Comparison of ENCODE assay signal across 27 cellular contexts in genomic region chr16:74931445-74931844, GRCh38. TPM values are rescaled to one million over a fixed set of nuclear protein-coding genes. Genes with fewer than 3 reads are reported as not detected.
DNase-seq lines count a peak whose midpoint lies in the region; ATAC-seq, FAIRE-seq and TF ChIP-seq lines count a peak whose summit lies in the region.
"Had no signal": no experiment of that assay in that cellular context is flagged by ENCODE, and none has a peak within 500 bp of the region (broad histone marks: within the 10 kb centered on the region; RNA-seq: fewer than 3 reads in every experiment).

No MANE protein-coding gene starts in this region.

- TF ChIP-seq POLR2A in GM12878 (IDR thresholded peaks at IDR 0.05; ENCODE audit: low read depth, low read length) = no peak

- H2AFZ ChIP-seq in GM12878 (ENCODE audit: control insufficient read depth, low read depth, low read length) = no peak overlapping the region
- H2AFZ ChIP-seq: GM23248 had no signal

- H3K9me3 ChIP-seq in GM12878 (replicated peaks; ENCODE audit: control insufficient read depth, insufficient read depth, low read length) = no peaks in the 10 kb centered on the region
- H3K9me3 ChIP-seq: A549; BLaER1 treated with 17β-estradiol and CSF1 and Interleukin-3, amounts not matched to agents 10 nM and 100 nM; Peyer's patch had no signal

- WGBS in GM12878 (ENCODE audit: insufficient coverage, insufficient replicate concordance, low lambda C conversion rate, missing lambda C conversion rate) = 7% methylated on average over 3 of the region's 3 CpGs

- no peak overlapping the region for H3K9ac ChIP-seq in GM12878 (ENCODE audit: control insufficient read depth, insufficient read depth, low read length)
- H3K9ac ChIP-seq: BLaER1 treated with 17β-estradiol and CSF1 and Interleukin-3, amounts not matched to agents 10 nM and 100 nM; GM23248 had no signal

- H3K4me1 ChIP-seq in GM12878 (ENCODE audit: control insufficient read depth, insufficient read depth, low read length) = no peaks in the 10 kb centered on the region
- H3K4me1 ChIP-seq: A549, Peyer's patch had no signal

- no TSS peak for BruUV-seq in GM12878 (replicated peaks; lab: Mats Ljungman, UMichigan)

- FAIRE-seq in GM12878 (lab: Jason Lieb, UNC) = no peak
- FAIRE-seq: A549, GM12892, GM19239 had no signal

- CTCF ChIA-PET in GM12878 (lab: Yijun Ruan, JAX) = interaction anchor here (0.6 to 1.5 kb wide), 3 partner anchors 177 to 701 kb away, joined by 3 read pairs; no protein-coding TSS in a partner anchor

- no peak overlapping the region for H3K27ac ChIP-seq in GM12878 (ENCODE audit: control insufficient read depth, insufficient read depth)
- H3K27ac ChIP-seq: A549; BLaER1 treated with 17β-estradiol and CSF1 and Interleukin-3, amounts not matched to agents 10 nM and 100 nM; GM23248; Peyer's patch had no signal

- H3K4me3 ChIP-seq in GM12878 = no peak overlapping the region
- H3K4me3 ChIP-seq: A549; BLaER1 treated with 17β-estradiol and CSF1 and Interleukin-3, amounts not matched to agents 10 nM and 100 nM; GM23248; Peyer's patch had no signal

- no peaks in the 10 kb centered on the region for H3K79me2 ChIP-seq in GM12878 (ENCODE audit: control insufficient read depth, insufficient read depth, low read length)

- intact Hi-C loops in GM12878 (cut with micrococcal nuclease; ENCODE audit: unreplicated experiment) = no loop called here

- H3K36me3 ChIP-seq in GM12878 (ENCODE audit: control insufficient read depth in 2 of 2, insufficient read depth in 2 of 2, low read length in 1 of 2) = peaks cover 0 to 6% of the 10 kb centered on the region in 2 experiments; a peak in 2 of 4 replicates

- H3K4me2 ChIP-seq in GM12878 (ENCODE audit: control insufficient read depth, insufficient read depth) = no peak overlapping the region
- H3K4me2 ChIP-seq: A549; BLaER1 treated with 17β-estradiol and CSF1 and Interleukin-3, amounts not matched to agents 10 nM and 100 nM had no signal

- RAD21 ChIA-PET in GM12878 (lab: Charles Lee; ENCODE audit: unreplicated experiment) = interaction anchor here (0.8 to 2.5 kb wide), 2 partner anchors 39 to 180 kb away, joined by 3 to 12 read pairs; no protein-coding TSS in a partner anchor

- DNase-seq in GM12878 (ENCODE audit: low read depth, low spot score) = no peak
- no peak for DNase-seq in cerebellar nuclear complex (lab: John Stamatoyannopoulos, UW)
- no peak for DNase-seq in pons (ENCODE audit: low spot score)
- no peak for DNase-seq in NOMO-1 (lab: John Stamatoyannopoulos, UW; ENCODE audit: unreplicated experiment in 2 of 2)
- DNase-seq: AML-193; CD4-positive, alpha-beta T cell; DMS53; GM23248; H7; IMR-90; KG1; NCI-H1048; NCI-H1417; NCI-H1694; NCI-H2029 treated with DMSO at 0.1 percent for 48 hours; NCI-H2227 treated with DMSO at 0.1 percent for 48 hours; NCI-H526 treated with DMSO at 0.1 percent for 48 hours; Peyer's patch; SHP77 treated with DMSO at 0.1 percent for 48 hours; T-helper 1 cell had no signal

- TF ChIP-seq CTCF in GM12878 (IDR thresholded peaks at IDR 0.05 in 2 of 3, conservative IDR thresholded peaks at IDR 0.05 in 1 of 3; ENCODE audit: control insufficient read depth in 2 of 3, extremely low read depth in 1 of 3, insufficient read depth in 1 of 3, low read depth in 3 of 3, low read length in 3 of 3) = no peak

- peak; percentile 47 for ATAC-seq in GM21576 (IDR thresholded peaks at IDR 0.05; ENCODE audit: unreplicated experiment)
- ATAC-seq in HG03060 (IDR thresholded peaks at IDR 0.05; ENCODE audit: low read depth, unreplicated experiment) = peak; percentile 73
- ATAC-seq in GM12878 = peak; percentile 63
- ATAC-seq in HG02623 (IDR thresholded peaks at IDR 0.05; ENCODE audit: unreplicated experiment) = no peak
- ATAC-seq: A549 had no signal

- no peak for TF ChIP-seq EP300 in GM12878 (IDR thresholded peaks at IDR 0.05; ENCODE audit: borderline replicate concordance in 1 of 2, control insufficient read depth in 1 of 2, low read depth in 2 of 2, low read length in 2 of 2)

- H4K20me1 ChIP-seq in GM12878 (ENCODE audit: control insufficient read depth, insufficient read depth) = no peaks in the 10 kb centered on the region

- in situ Hi-C loops in GM12878 (cut with MboI) = no loop called here

- no peaks in the 10 kb centered on the region for H3K27me3 ChIP-seq in GM12878 (replicated peaks in 1 of 2; ENCODE audit: control insufficient read depth in 2 of 2, insufficient read depth in 2 of 2, low read length in 1 of 2)
- H3K27me3 ChIP-seq: Peyer's patch had no signal

- POLR2A ChIA-PET in GM12878 (lab: Charles Lee) = no interaction called here

- SMC1A ChIA-PET in GM12878 (lab: Charles Lee; ENCODE audit: uncharacterized antibody, unreplicated experiment) = interaction anchor here (1.8 kb wide), 1 partner anchor 12 kb away, joined by 5 read pairs; no protein-coding TSS in a partner anchor

- TF ChIP-seq RAD21 in GM12878 (IDR thresholded peaks at IDR 0.05; ENCODE audit: insufficient read depth, low read depth, low read length) = no peak

TF ChIP-seq in GM12878, 131 proteins besides CTCF, POLR2A, EP300 and RAD21:
- TF ChIP-seq PBX3 (IDR thresholded peaks at IDR 0.05; ENCODE audit: insufficient replicate concordance, low read depth, low read length) (no peak), JUNB (IDR thresholded peaks at IDR 0.05) (peak; percentile 55; the same call in 1 of the 2 replicates), RELB (IDR thresholded peaks at IDR 0.05; ENCODE audit: low read depth) (no peak), RUNX3 (IDR thresholded peaks at IDR 0.05; ENCODE audit: low read length) (peak; percentile 34), HSF1 (IDR thresholded peaks at IDR 0.05; ENCODE audit: low read depth, low read length) (no peak), TCF3 (IDR thresholded peaks at IDR 0.05; ENCODE audit: borderline replicate concordance, insufficient read depth, low read depth, low read length) (no peak)

RNA-seq across cellular contexts. Expression of gene WDR59, which starts 53.5 kb away (rescaled TPM):
- 135 and 136 TPM in 2 replicates for total RNA-seq in GM12878 (2013; cell fraction: nucleolus; rRNA removed)
- total RNA-seq in GM12878 (2014; rRNA removed) = 23.7 and 24.3 TPM in 2 replicates
- 17.2 and 19.0 TPM in 2 replicates for total RNA-seq in GM12878 (2014; rRNA removed; fragmentation: Illumina TruSeq; extraction: Trizol)
- 54.9 and 62.0 TPM in 2 replicates for total RNA-seq in GM12878 (2021)
- 19.6 TPM for polyA plus RNA-seq in GM12878 (2011; ENCODE audit: low read depth)
- polyA plus RNA-seq in GM12878 (2011; rRNA removed) = 64.5 and 78.4 TPM in 2 replicates
- polyA plus RNA-seq in GM12878 (2011; cell fraction: cytosol; rRNA removed) = 55.0 and 58.9 TPM in 2 replicates
- polyA plus RNA-seq in GM12878 (2011; cell fraction: nucleus; rRNA removed) = 158 and 164 TPM in 2 replicates
- 46.0 and 48.8 TPM in 2 replicates for polyA plus RNA-seq in GM12878 (2012)
- polyA plus RNA-seq in GM12878 (2014; fragmentation: Illumina TruSeq; extraction: Trizol) = 31.1 and 32.7 TPM in 2 replicates
- polyA plus RNA-seq in GM12878 (2014; fragmentation: Nextera tagmentation; extraction: Ambion mirVana) = 10 to 100 TPM in 1 of 2 experiments, 1 to 10 TPM in 1; 9.7 to 11.5 TPM
- 35.1 and 37.7 TPM in 2 replicates for polyA plus RNA-seq in GM12878 (2014; rRNA removed)
- 10 to 100 TPM; 19.9 to 25.3 TPM for polyA plus RNA-seq in GM12878 (2016; fragmentation: Nextera tagmentation; extraction: Ambion mirVana)
- polyA minus RNA-seq in GM12878 (2011; rRNA and poly(A)+ RNA removed) = 79.4 and 90.2 TPM in 2 replicates
- 27.7 and 34.0 TPM in 2 replicates for polyA minus RNA-seq in GM12878 (2011; cell fraction: cytosol; rRNA and poly(A)+ RNA removed)
- polyA minus RNA-seq in GM12878 (2011; cell fraction: nucleus; rRNA and poly(A)+ RNA removed) = 29.5 and 51.9 TPM in 2 replicates
